1 cellular context compared by ENCODE assay signal in the genomic region with DNA sequence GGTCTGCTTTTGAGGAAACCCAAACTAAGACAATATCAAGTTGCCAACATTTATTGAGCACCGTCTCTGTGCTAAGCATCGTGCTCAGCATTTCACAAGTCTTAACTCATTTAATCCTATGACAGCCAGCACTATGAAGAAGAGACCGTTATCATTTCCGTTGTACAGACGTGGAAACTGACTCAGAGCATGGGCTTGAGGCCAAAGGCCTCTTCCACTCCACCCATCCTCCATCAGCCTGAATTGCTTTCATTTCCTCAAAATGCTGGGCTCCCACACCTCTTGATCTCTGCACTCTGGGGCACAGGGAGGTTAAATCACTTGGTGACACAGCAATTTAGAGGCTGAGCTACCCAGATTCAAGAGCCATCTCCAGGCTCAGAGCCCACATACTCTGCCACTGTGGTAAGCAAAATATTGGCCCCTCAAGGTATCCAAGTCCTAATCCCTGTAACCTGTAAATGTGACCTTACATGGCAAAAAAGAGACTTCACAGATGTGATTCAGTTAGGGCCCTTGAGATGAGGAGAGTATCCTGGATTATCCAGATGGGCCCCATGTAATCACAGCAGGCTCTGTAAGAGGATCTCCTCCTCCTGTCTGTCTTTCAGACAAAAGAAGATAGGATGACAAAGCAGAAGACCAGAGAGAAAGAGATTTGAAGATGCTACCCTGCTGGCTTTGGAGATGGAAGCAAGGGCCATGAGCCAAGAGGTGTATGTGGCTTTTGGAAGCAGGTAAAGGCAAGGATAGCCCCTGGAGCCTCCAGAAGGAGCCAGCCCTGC.
TF ChIP-seq lines count a peak whose summit lies in the region.

No MANE protein-coding gene starts in this region.

TF ChIP-seq in HCT116, 20 proteins besides CTCF, POLR2A, EP300 and RAD21 (continued from another document):
- TF ChIP-seq, protein P1, sequence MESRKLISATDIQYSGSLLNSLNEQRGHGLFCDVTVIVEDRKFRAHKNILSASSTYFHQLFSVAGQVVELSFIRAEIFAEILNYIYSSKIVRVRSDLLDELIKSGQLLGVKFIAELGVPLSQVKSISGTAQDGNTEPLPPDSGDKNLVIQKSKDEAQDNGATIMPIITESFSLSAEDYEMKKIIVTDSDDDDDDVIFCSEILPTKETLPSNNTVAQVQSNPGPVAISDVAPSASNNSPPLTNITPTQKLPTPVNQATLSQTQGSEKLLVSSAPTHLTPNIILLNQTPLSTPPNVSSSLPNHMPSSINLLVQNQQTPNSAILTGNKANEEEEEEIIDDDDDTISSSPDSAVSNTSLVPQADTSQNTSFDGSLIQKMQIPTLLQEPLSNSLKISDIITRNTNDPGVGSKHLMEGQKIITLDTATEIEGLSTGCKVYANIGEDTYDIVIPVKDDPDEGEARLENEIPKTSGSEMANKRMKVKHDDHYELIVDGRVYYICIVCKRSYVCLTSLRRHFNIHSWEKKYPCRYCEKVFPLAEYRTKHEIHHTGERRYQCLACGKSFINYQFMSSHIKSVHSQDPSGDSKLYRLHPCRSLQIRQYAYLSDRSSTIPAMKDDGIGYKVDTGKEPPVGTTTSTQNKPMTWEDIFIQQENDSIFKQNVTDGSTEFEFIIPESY (IDR thresholded peaks at IDR 0.05; ENCODE audit: extremely low read depth, insufficient replicate concordance, low read length) = no peak
- TF ChIP-seq, protein P2, sequence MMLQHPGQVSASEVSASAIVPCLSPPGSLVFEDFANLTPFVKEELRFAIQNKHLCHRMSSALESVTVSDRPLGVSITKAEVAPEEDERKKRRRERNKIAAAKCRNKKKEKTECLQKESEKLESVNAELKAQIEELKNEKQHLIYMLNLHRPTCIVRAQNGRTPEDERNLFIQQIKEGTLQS (IDR thresholded peaks at IDR 0.05) = no peak
- TF ChIP-seq YY1 (IDR thresholded peaks at IDR 0.05; ENCODE audit: extremely low read depth, insufficient replicate concordance, low read depth, low read length) = no peak
- TF ChIP-seq EZH2phosphoT487 (IDR thresholded peaks at IDR 0.05; ENCODE audit: borderline replicate concordance) = no peak
- TF ChIP-seq SIN3A (IDR thresholded peaks at IDR 0.05; ENCODE audit: low read depth) = no peak
- no peak for TF ChIP-seq SRF (IDR thresholded peaks at IDR 0.05; ENCODE audit: low read depth)
- no peak for TF ChIP-seq CEBPB (IDR thresholded peaks at IDR 0.05; ENCODE audit: low read depth)
- TF ChIP-seq, protein P3, sequence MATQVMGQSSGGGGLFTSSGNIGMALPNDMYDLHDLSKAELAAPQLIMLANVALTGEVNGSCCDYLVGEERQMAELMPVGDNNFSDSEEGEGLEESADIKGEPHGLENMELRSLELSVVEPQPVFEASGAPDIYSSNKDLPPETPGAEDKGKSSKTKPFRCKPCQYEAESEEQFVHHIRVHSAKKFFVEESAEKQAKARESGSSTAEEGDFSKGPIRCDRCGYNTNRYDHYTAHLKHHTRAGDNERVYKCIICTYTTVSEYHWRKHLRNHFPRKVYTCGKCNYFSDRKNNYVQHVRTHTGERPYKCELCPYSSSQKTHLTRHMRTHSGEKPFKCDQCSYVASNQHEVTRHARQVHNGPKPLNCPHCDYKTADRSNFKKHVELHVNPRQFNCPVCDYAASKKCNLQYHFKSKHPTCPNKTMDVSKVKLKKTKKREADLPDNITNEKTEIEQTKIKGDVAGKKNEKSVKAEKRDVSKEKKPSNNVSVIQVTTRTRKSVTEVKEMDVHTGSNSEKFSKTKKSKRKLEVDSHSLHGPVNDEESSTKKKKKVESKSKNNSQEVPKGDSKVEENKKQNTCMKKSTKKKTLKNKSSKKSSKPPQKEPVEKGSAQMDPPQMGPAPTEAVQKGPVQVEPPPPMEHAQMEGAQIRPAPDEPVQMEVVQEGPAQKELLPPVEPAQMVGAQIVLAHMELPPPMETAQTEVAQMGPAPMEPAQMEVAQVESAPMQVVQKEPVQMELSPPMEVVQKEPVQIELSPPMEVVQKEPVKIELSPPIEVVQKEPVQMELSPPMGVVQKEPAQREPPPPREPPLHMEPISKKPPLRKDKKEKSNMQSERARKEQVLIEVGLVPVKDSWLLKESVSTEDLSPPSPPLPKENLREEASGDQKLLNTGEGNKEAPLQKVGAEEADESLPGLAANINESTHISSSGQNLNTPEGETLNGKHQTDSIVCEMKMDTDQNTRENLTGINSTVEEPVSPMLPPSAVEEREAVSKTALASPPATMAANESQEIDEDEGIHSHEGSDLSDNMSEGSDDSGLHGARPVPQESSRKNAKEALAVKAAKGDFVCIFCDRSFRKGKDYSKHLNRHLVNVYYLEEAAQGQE (IDR thresholded peaks at IDR 0.05; ENCODE audit: low read depth) = no peak
- TF ChIP-seq ZFX (IDR thresholded peaks at IDR 0.05) = no peak
- TF ChIP-seq, protein P4, sequence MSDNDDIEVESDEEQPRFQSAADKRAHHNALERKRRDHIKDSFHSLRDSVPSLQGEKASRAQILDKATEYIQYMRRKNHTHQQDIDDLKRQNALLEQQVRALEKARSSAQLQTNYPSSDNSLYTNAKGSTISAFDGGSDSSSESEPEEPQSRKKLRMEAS (IDR thresholded peaks at IDR 0.05) = no peak; the same call in 1 of the 2 replicates
- peak; percentile 44; the same call in 1 of the 2 replicates for TF ChIP-seq JUND (IDR thresholded peaks at IDR 0.05)
- no peak for TF ChIP-seq ELF1 (IDR thresholded peaks at IDR 0.05; ENCODE audit: borderline replicate concordance, low read depth)
- no peak for TF ChIP-seq CBX3 (IDR thresholded peaks at IDR 0.05; ENCODE audit: low read depth)
- TF ChIP-seq EGR1 (IDR thresholded peaks at IDR 0.05; ENCODE audit: low read depth) = no peak
- TF ChIP-seq EZH2 (IDR thresholded peaks at IDR 0.05) = no peak
- no peak for TF ChIP-seq ZNF274 (IDR thresholded peaks at IDR 0.05; ENCODE audit: low read depth, low read length)
- TF ChIP-seq SP1 (IDR thresholded peaks at IDR 0.05; ENCODE audit: low read depth) = peak; percentile 57
- peak; percentile 59 for TF ChIP-seq FOSL1 (IDR thresholded peaks at IDR 0.05; ENCODE audit: low read depth)
